In the genomic region with DNA sequence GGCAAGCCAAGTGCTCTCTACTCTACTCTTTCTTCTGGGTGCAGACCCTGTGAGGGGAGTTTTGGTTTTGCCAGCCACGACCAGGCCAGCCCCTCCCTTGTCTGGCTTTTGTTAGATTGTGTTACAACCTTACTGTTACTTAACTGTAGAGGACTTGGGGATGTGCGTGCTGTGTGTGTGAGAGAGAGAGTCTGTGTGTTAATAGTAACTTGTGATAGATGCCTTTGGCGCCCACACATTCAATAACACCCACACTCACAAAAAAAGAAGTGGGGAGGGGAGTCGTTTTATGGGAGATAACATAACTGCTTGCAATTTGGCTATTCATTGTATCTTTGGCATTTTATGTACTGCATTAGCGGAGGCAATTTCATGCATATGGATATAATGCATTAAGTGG, we compare ENCODE assay signal across 24 cellular contexts.
"Had no signal": no experiment of that assay in that cellular context is flagged by ENCODE, and none has a peak within 500 bp of the region (broad histone marks: within the 10 kb centered on the region; RNA-seq: fewer than 3 reads in every experiment).

No MANE protein-coding gene starts in this region.

- H3K9me3 Mint-ChIP-seq: activated T-helper 2 cell treated with anti-CD3 and anti-CD28 coated beads, Interferon-gamma antibody, Interleukin-2, Interleukin-4, amounts not matched to agents 10 μg/mL and 5 μg/mL and 100 μg/mL, durations not matched to agents 14 hours and 24 hours and 36 hours had no signal

- H3K4me3 Mint-ChIP-seq: activated CD4-positive, alpha-beta memory T cell treated with anti-CD3 and anti-CD28 coated beads, Interleukin-2, amount 10 ng/mL, durations not matched to agents 7 days and 5 days; activated naive CD4-positive, alpha-beta T cell treated with anti-CD3 and anti-CD28 coated beads, Interleukin-2, amount 10 ng/mL, durations not matched to agents 7 days and 5 days; activated naive CD8-positive, alpha-beta T cell treated with anti-CD3 and anti-CD28 coated beads for 36 hours had no signal

- ATAC-seq: Right ventricle myocardium inferior had no signal

- H3K36me3 Mint-ChIP-seq: activated naive CD8-positive, alpha-beta T cell treated with anti-CD3 and anti-CD28 coated beads for 36 hours had no signal

- FAIRE-seq: bronchial epithelial cell had no signal

- DNase-seq: activated CD4-positive, alpha-beta memory T cell treated with anti-CD3 and anti-CD28 coated beads, Interleukin-2, amount 10 ng/mL, durations not matched to agents 7 days and 5 days; activated CD4-positive, alpha-beta T cell treated with anti-CD3 and anti-CD28 coated beads, Interleukin-2, amount 50 U/mL, for 1 hour; activated CD4-positive, CD25-positive, alpha-beta regulatory T cell; activated gamma-delta T cell treated with Interleukin-2 at 50 U/mL for 16 hours; activated naive CD4-positive, alpha-beta T cell treated with anti-CD3 and anti-CD28 coated beads, Interleukin-2, amount 10 ng/mL, durations not matched to agents 7 days and 5 days; activated naive CD8-positive, alpha-beta T cell treated with anti-CD3 and anti-CD28 coated beads for 36 hours; activated T-cell treated with anti-CD3 and anti-CD28 coated beads for 4 hours; activated T-cell treated with anti-CD3 and anti-CD28 coated beads, Interleukin-2, amount 50 U/mL, for 48 hours; aorta; central memory CD4-positive, alpha-beta T cell; NCI-H1092; NCI-H1417 treated with DMSO at 0.1 percent for 48 hours; NCI-H1694; NCI-H2029; NCI-H2107; NCI-H226; NCI-H510A; RPMI8226; SK-N-SH; T-helper 1 cell had no signal

- H3K27ac Mint-ChIP-seq: activated CD4-positive, alpha-beta memory T cell treated with anti-CD3 and anti-CD28 coated beads, Interleukin-2, amount 10 ng/mL, durations not matched to agents 7 days and 5 days; activated naive CD4-positive, alpha-beta T cell treated with anti-CD3 and anti-CD28 coated beads, Interleukin-2, amount 10 ng/mL, durations not matched to agents 7 days and 5 days; activated naive CD8-positive, alpha-beta T cell treated with anti-CD3 and anti-CD28 coated beads for 36 hours; activated T-helper 2 cell treated with anti-CD3 and anti-CD28 coated beads, Interferon-gamma antibody, Interleukin-2, Interleukin-4, amounts not matched to agents 10 μg/mL and 5 μg/mL and 100 μg/mL, durations not matched to agents 14 hours and 24 hours and 36 hours had no signal

- H3K27me3 Mint-ChIP-seq: activated naive CD8-positive, alpha-beta T cell treated with anti-CD3 and anti-CD28 coated beads for 36 hours had no signal

- H3K9me3 ChIP-seq: SK-N-SH had no signal

- H3K27ac ChIP-seq: VCaP had no signal
